1 cellular context compared by ENCODE assay signal in the genomic region with DNA sequence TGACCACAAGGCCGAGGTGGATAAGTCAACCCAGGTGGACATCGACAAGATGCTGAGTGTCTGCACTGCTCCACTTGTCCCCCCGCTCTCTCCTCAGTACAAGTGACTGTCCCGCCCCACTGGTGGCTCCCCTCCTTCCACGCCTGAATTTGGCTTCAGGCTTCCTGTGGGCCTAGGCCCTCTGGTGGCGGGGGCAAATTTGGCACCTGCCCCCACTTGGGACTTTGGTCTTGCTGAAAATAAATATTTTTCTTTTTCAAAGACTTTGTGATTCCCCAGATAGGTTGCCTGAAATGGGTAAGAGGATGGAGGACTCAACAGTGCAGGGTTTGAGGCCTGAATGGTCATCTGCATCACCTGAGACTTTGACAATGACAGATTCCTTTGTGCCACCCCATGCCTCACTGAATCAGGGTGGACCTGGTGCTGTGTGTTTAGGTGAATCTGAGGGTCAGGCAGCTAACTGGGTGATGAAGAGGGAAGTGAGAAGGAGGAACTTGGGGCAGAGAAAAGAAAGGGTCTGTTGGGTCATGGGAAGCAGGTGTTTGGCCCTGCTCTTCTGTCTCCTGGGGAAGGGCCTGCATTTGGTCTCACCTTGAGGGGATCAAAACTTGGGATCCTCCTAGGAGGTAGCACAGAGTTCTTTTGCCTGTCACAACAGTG.
TF ChIP-seq lines count a peak whose summit lies in the region.

No MANE protein-coding gene starts in this region.

TF ChIP-seq in WTC11, 78 proteins besides CTCF, POLR2A, EP300 and RAD21 (continued from another document):
- TF ChIP-seq, protein P1, sequence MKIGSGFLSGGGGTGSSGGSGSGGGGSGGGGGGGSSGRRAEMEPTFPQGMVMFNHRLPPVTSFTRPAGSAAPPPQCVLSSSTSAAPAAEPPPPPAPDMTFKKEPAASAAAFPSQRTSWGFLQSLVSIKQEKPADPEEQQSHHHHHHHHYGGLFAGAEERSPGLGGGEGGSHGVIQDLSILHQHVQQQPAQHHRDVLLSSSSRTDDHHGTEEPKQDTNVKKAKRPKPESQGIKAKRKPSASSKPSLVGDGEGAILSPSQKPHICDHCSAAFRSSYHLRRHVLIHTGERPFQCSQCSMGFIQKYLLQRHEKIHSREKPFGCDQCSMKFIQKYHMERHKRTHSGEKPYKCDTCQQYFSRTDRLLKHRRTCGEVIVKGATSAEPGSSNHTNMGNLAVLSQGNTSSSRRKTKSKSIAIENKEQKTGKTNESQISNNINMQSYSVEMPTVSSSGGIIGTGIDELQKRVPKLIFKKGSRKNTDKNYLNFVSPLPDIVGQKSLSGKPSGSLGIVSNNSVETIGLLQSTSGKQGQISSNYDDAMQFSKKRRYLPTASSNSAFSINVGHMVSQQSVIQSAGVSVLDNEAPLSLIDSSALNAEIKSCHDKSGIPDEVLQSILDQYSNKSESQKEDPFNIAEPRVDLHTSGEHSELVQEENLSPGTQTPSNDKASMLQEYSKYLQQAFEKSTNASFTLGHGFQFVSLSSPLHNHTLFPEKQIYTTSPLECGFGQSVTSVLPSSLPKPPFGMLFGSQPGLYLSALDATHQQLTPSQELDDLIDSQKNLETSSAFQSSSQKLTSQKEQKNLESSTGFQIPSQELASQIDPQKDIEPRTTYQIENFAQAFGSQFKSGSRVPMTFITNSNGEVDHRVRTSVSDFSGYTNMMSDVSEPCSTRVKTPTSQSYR (CRISPR knock-in tag; IDR thresholded peaks at IDR 0.05), result no peak
- TF ChIP-seq RORB (CRISPR knock-in tag; IDR thresholded peaks at IDR 0.05) (no peak), ZNF317 (CRISPR knock-in tag; IDR thresholded peaks at IDR 0.05; ENCODE audit: borderline replicate concordance, low read depth) (no peak), SP1 (CRISPR knock-in tag; conservative IDR thresholded peaks at IDR 0.05) (no peak), SOX15 (CRISPR knock-in tag; IDR thresholded peaks at IDR 0.05) (no peak)
- TF ChIP-seq, protein P2, sequence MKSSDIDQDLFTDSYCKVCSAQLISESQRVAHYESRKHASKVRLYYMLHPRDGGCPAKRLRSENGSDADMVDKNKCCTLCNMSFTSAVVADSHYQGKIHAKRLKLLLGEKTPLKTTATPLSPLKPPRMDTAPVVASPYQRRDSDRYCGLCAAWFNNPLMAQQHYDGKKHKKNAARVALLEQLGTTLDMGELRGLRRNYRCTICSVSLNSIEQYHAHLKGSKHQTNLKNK (CRISPR knock-in tag; IDR thresholded peaks at IDR 0.05), result no peak
- TF ChIP-seq, protein P3, sequence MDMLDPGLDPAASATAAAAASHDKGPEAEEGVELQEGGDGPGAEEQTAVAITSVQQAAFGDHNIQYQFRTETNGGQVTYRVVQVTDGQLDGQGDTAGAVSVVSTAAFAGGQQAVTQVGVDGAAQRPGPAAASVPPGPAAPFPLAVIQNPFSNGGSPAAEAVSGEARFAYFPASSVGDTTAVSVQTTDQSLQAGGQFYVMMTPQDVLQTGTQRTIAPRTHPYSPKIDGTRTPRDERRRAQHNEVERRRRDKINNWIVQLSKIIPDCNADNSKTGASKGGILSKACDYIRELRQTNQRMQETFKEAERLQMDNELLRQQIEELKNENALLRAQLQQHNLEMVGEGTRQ (CRISPR knock-in tag; IDR thresholded peaks at IDR 0.05), result no peak
- TF ChIP-seq, protein P4, sequence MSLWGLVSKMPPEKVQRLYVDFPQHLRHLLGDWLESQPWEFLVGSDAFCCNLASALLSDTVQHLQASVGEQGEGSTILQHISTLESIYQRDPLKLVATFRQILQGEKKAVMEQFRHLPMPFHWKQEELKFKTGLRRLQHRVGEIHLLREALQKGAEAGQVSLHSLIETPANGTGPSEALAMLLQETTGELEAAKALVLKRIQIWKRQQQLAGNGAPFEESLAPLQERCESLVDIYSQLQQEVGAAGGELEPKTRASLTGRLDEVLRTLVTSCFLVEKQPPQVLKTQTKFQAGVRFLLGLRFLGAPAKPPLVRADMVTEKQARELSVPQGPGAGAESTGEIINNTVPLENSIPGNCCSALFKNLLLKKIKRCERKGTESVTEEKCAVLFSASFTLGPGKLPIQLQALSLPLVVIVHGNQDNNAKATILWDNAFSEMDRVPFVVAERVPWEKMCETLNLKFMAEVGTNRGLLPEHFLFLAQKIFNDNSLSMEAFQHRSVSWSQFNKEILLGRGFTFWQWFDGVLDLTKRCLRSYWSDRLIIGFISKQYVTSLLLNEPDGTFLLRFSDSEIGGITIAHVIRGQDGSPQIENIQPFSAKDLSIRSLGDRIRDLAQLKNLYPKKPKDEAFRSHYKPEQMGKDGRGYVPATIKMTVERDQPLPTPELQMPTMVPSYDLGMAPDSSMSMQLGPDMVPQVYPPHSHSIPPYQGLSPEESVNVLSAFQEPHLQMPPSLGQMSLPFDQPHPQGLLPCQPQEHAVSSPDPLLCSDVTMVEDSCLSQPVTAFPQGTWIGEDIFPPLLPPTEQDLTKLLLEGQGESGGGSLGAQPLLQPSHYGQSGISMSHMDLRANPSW (CRISPR knock-in tag; conservative IDR thresholded peaks at IDR 0.05; ENCODE audit: low read depth), result no peak
- TF ChIP-seq, protein P5, sequence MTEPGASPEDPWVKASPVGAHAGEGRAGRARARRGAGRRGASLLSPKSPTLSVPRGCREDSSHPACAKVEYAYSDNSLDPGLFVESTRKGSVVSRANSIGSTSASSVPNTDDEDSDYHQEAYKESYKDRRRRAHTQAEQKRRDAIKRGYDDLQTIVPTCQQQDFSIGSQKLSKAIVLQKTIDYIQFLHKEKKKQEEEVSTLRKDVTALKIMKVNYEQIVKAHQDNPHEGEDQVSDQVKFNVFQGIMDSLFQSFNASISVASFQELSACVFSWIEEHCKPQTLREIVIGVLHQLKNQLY (CRISPR knock-in tag; IDR thresholded peaks at IDR 0.05), result no peak
- TF ChIP-seq, protein P6, sequence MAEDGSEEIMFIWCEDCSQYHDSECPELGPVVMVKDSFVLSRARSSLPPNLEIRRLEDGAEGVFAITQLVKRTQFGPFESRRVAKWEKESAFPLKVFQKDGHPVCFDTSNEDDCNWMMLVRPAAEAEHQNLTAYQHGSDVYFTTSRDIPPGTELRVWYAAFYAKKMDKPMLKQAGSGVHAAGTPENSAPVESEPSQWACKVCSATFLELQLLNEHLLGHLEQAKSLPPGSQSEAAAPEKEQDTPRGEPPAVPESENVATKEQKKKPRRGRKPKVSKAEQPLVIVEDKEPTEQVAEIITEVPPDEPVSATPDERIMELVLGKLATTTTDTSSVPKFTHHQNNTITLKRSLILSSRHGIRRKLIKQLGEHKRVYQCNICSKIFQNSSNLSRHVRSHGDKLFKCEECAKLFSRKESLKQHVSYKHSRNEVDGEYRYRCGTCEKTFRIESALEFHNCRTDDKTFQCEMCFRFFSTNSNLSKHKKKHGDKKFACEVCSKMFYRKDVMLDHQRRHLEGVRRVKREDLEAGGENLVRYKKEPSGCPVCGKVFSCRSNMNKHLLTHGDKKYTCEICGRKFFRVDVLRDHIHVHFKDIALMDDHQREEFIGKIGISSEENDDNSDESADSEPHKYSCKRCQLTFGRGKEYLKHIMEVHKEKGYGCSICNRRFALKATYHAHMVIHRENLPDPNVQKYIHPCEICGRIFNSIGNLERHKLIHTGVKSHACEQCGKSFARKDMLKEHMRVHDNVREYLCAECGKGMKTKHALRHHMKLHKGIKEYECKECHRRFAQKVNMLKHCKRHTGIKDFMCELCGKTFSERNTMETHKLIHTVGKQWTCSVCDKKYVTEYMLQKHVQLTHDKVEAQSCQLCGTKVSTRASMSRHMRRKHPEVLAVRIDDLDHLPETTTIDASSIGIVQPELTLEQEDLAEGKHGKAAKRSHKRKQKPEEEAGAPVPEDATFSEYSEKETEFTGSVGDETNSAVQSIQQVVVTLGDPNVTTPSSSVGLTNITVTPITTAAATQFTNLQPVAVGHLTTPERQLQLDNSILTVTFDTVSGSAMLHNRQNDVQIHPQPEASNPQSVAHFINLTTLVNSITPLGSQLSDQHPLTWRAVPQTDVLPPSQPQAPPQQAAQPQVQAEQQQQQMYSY (CRISPR knock-in tag; IDR thresholded peaks at IDR 0.05), result no peak
TF ChIP-seq in WTC11: peak in this region for 0.
